Comparison of ENCODE assay signal across 8 cellular contexts in genomic region chr6:149963212-149963461, GRCh38. TPM values are rescaled to one million over a fixed set of nuclear protein-coding genes. Genes with fewer than 3 reads are reported as not detected.
A peak's percentile ranks its signal among the peaks of the same experiment; 100 is the strongest.
DNase-seq lines count a peak whose midpoint lies in the region; ATAC-seq and TF ChIP-seq lines count a peak whose summit lies in the region.

No MANE protein-coding gene starts in this region.

- H3K4me3 ChIP-seq in colonic mucosa: peak overlapping the region; percentile 45

- H3K36me3 Mint-ChIP-seq in mesothelial cell of epicardium: no peaks in the 10 kb centered on the region

- no peak overlapping the region for H3K27ac Mint-ChIP-seq in mesothelial cell of epicardium

- TF ChIP-seq CTCF in colonic mucosa (IDR thresholded peaks at IDR 0.05) (no peak), mesothelial cell of epicardium (IDR thresholded peaks at IDR 0.05; ENCODE audit: unreplicated experiment) (no peak)

- H3K9me3 ChIP-seq in colonic mucosa: no peaks in the 10 kb centered on the region

- H3K27ac ChIP-seq in colonic mucosa: no peak overlapping the region

- ATAC-seq in HG03442 (IDR thresholded peaks at IDR 0.05; ENCODE audit: unreplicated experiment): peak; percentile 15
- peak; percentile 25; the same call in 1 of the 3 replicates for ATAC-seq in SK-N-SH treated with all-trans-retinoic acid at 6 μM for 48 hours
- ATAC-seq in HG03469 (IDR thresholded peaks at IDR 0.05; ENCODE audit: unreplicated experiment): no peak

- DNase-seq in GM04503 (ENCODE audit: low read depth) (peak; percentile 36), colonic mucosa (peak; percentile 31), mesothelial cell of epicardium (ENCODE audit: low spot score in 2 of 2, unreplicated experiment in 2 of 2) (peak in 1 of 2 experiments; percentile 37), GM19240 (ENCODE audit: insufficient read length, low spot score) (no peak), dedifferentiated amniotic fluid mesenchymal stem cell (ENCODE audit: extremely low spot score) (no peak)

- H3K9ac ChIP-seq in colonic mucosa (ENCODE audit: low read depth in 2 of 2, low read length in 2 of 2): no peak overlapping the region

- H3K27me3 ChIP-seq in colonic mucosa: peaks cover 44% of the 10 kb centered on the region

- peaks cover 100% of the 10 kb centered on the region for H3K27me3 Mint-ChIP-seq in mesothelial cell of epicardium (ENCODE audit: low read depth)

- no peaks in the 10 kb centered on the region for H3K9me3 Mint-ChIP-seq in mesothelial cell of epicardium

- H3K4me1 ChIP-seq in colonic mucosa: no peaks in the 10 kb centered on the region

- no peaks in the 10 kb centered on the region for H3K36me3 ChIP-seq in colonic mucosa

- H3K4me1 Mint-ChIP-seq in mesothelial cell of epicardium: peaks cover 18% of the 10 kb centered on the region

- H3K4me3 Mint-ChIP-seq in mesothelial cell of epicardium: peak overlapping the region; percentile 77

- intact Hi-C loops in colonic mucosa (cut with DNase I): no loop called here

TF ChIP-seq in SK-N-SH treated with all-trans-retinoic acid at 6 μM for 48 hours, 23 proteins besides CTCF, POLR2A, EP300 and RAD21:
- TF ChIP-seq OSR1 (CRISPR knock-in tag; IDR thresholded peaks at IDR 0.05) (no peak), PPARA (CRISPR knock-in tag; IDR thresholded peaks at IDR 0.05; ENCODE audit: borderline replicate concordance) (no peak), ZFP3 (CRISPR knock-in tag; IDR thresholded peaks at IDR 0.05) (no peak), ZNF565 (CRISPR knock-in tag; conservative IDR thresholded peaks at IDR 0.05; ENCODE audit: low read depth) (no peak), CSDC2 (CRISPR knock-in tag; IDR thresholded peaks at IDR 0.05) (no peak), ISL1 (CRISPR knock-in tag; IDR thresholded peaks at IDR 0.05) (no peak), RARB (CRISPR knock-in tag; IDR thresholded peaks at IDR 0.05) (no peak), PATZ1 (CRISPR knock-in tag; IDR thresholded peaks at IDR 0.05; ENCODE audit: borderline replicate concordance) (no peak), ESRRG (CRISPR knock-in tag; IDR thresholded peaks at IDR 0.05) (no peak)

RNA-seq across cellular contexts. Expression of gene ULBP1, which starts 0.6 kb away (rescaled TPM):
- not detected for total RNA-seq in colonic mucosa
- 0.07 to 0.11 TPM (median 0.11 TPM) in 3 replicates for total RNA-seq in mesothelial cell of epicardium

RNA-seq across cellular contexts. Expression of gene ULBP2, which starts 21.3 kb away (rescaled TPM):
- total RNA-seq in colonic mucosa (under 1 TPM; 0.19 to 0.47 TPM), mesothelial cell of epicardium (0.23 to 0.42 TPM (median 0.24 TPM) in 3 replicates)

RNA-seq across cellular contexts. Expression of gene RAET1G, which starts 40.2 kb away (rescaled TPM):
- total RNA-seq in colonic mucosa (under 1 TPM in 1 of 2 donors, not detected in 1; 0.27 TPM), mesothelial cell of epicardium (not detected in 3 replicates)

Comparison
In these comparisons a context has a peak if more than half of its experiments do, and no peak if none do; other contexts are left out.
1. DNase-seq: peak in GM04503 (single experiment) and colonic mucosa (single experiment); none in GM19240 (single experiment) and dedifferentiated amniotic fluid mesenchymal stem cell (single experiment).